In genomic region chr11:110093407-110094297, GRCh38 we compare ENCODE assay signal across 1 cellular context.
TF ChIP-seq lines count a peak whose summit lies in the region.

No MANE protein-coding gene starts in this region.

TF ChIP-seq in HepG2, 621 proteins besides CTCF, POLR2A, EP300 and RAD21 (continued from another document and continues in another):
- TF ChIP-seq CSRNP1 (CRISPR knock-in tag; IDR thresholded peaks at IDR 0.05) (no peak), SALL2 (CRISPR knock-in tag; IDR thresholded peaks at IDR 0.05) (no peak), ZNF18 (CRISPR knock-in tag; IDR thresholded peaks at IDR 0.05; ENCODE audit: insufficient replicate concordance) (no peak), KDM2A (CRISPR knock-in tag; IDR thresholded peaks at IDR 0.05; ENCODE audit: borderline replicate concordance, low read depth) (peak; percentile 55), ZNF329 (CRISPR knock-in tag; IDR thresholded peaks at IDR 0.05; ENCODE audit: low read depth) (no peak), ARNT2 (CRISPR knock-in tag; IDR thresholded peaks at IDR 0.05; ENCODE audit: low read depth) (no peak; the same call in 1 of the 2 replicates), ZNF570 (CRISPR knock-in tag; IDR thresholded peaks at IDR 0.05; ENCODE audit: borderline replicate concordance) (no peak), NFIC (IDR thresholded peaks at IDR 0.05; ENCODE audit: low read length) (no peak), RARA (CRISPR knock-in tag; IDR thresholded peaks at IDR 0.05) (no peak), GZF1 (CRISPR knock-in tag; IDR thresholded peaks at IDR 0.05) (no peak; the same call in 1 of the 2 replicates), ZNF644 (CRISPR knock-in tag; IDR thresholded peaks at IDR 0.05; ENCODE audit: low read depth) (no peak), ZMAT3 (CRISPR knock-in tag; conservative IDR thresholded peaks at IDR 0.05) (0 out of 2 replicates have a peak, but pooled peaks have one; percentile 47), CBX1 (IDR thresholded peaks at IDR 0.05; ENCODE audit: low read depth) (no peak), ATAD3A (CRISPR knock-in tag; IDR thresholded peaks at IDR 0.05) (no peak), ZNF260 (CRISPR knock-in tag; IDR thresholded peaks at IDR 0.05; ENCODE audit: borderline replicate concordance, low read depth) (no peak), MIER2 (CRISPR knock-in tag; IDR thresholded peaks at IDR 0.05) (no peak), ZNF232 (CRISPR knock-in tag; IDR thresholded peaks at IDR 0.05; ENCODE audit: borderline replicate concordance) (no peak), PCBP2 (optimal IDR thresholded peaks at IDR 0.05; ENCODE audit: low read depth, low read length, poor library complexity, severe bottlenecking) (no peak), KMT2B (CRISPR knock-in tag; IDR thresholded peaks at IDR 0.05) (peak; percentile 74; the same call in 1 of the 2 replicates), ZNF672 (CRISPR knock-in tag; IDR thresholded peaks at IDR 0.05) (no peak), ZBTB43 (CRISPR knock-in tag; conservative IDR thresholded peaks at IDR 0.05) (no peak), CHCHD3 (CRISPR knock-in tag; IDR thresholded peaks at IDR 0.05) (no peak), ZNF562 (CRISPR knock-in tag; IDR thresholded peaks at IDR 0.05; ENCODE audit: borderline replicate concordance) (no peak), SKI (IDR thresholded peaks at IDR 0.05; ENCODE audit: partially characterized antibody) (peak; percentile 1), XBP1 (CRISPR knock-in tag; IDR thresholded peaks at IDR 0.05) (no peak), FOXP1 (IDR thresholded peaks at IDR 0.05) (no peak), FOXP1 (CRISPR knock-in tag; IDR thresholded peaks at IDR 0.05) (no peak), PRMT3 (CRISPR knock-in tag; IDR thresholded peaks at IDR 0.05; ENCODE audit: borderline replicate concordance, low read depth) (no peak; the same call in 1 of the 2 replicates), GTF2F1 (IDR thresholded peaks at IDR 0.05; ENCODE audit: low read length) (no peak), ZNF451 (CRISPR knock-in tag; IDR thresholded peaks at IDR 0.05) (no peak), NR2F1 (CRISPR knock-in tag; IDR thresholded peaks at IDR 0.05) (no peak), ZNF737 (CRISPR knock-in tag; IDR thresholded peaks at IDR 0.05; ENCODE audit: borderline replicate concordance) (no peak), MBNL3 (CRISPR knock-in tag; conservative IDR thresholded peaks at IDR 0.05) (no peak), ZNF263 (CRISPR knock-in tag; IDR thresholded peaks at IDR 0.05) (peak; percentile 28; the same call in 1 of the 2 replicates), ETS1 (CRISPR knock-in tag; IDR thresholded peaks at IDR 0.05) (no peak), CAMTA2 (CRISPR knock-in tag; IDR thresholded peaks at IDR 0.05; ENCODE audit: borderline replicate concordance) (no peak), HMGXB3 (CRISPR knock-in tag; IDR thresholded peaks at IDR 0.05; ENCODE audit: borderline replicate concordance) (no peak), RBAK (CRISPR knock-in tag; IDR thresholded peaks at IDR 0.05) (no peak), CREBL2 (CRISPR knock-in tag; IDR thresholded peaks at IDR 0.05; ENCODE audit: borderline replicate concordance) (no peak; the same call in 1 of the 2 replicates), TCF7 (IDR thresholded peaks at IDR 0.05; ENCODE audit: low read depth) (no peak), ZNF354B (CRISPR knock-in tag; IDR thresholded peaks at IDR 0.05) (peak; percentile 50; the same call in 1 of the 2 replicates), SOX6 (IDR thresholded peaks at IDR 0.05) (no peak), SOX6 (CRISPR knock-in tag; IDR thresholded peaks at IDR 0.05) (no peak), ZIK1 (CRISPR knock-in tag; IDR thresholded peaks at IDR 0.05; ENCODE audit: borderline replicate concordance, low read depth) (no peak), DMAP1 (CRISPR knock-in tag; IDR thresholded peaks at IDR 0.05) (peak; percentile 67; the same call in 1 of the 2 replicates), POLR2AphosphoS2 (IDR thresholded peaks at IDR 0.05; ENCODE audit: low read depth, low read length) (no peak), ZNF207 (IDR thresholded peaks at IDR 0.05; ENCODE audit: borderline replicate concordance) (no peak), ZNF367 (CRISPR knock-in tag; IDR thresholded peaks at IDR 0.05; ENCODE audit: borderline replicate concordance) (no peak; the same call in 1 of the 2 replicates), NFIB (CRISPR knock-in tag; IDR thresholded peaks at IDR 0.05; ENCODE audit: borderline replicate concordance) (no peak)
- TF ChIP-seq, protein P1, sequence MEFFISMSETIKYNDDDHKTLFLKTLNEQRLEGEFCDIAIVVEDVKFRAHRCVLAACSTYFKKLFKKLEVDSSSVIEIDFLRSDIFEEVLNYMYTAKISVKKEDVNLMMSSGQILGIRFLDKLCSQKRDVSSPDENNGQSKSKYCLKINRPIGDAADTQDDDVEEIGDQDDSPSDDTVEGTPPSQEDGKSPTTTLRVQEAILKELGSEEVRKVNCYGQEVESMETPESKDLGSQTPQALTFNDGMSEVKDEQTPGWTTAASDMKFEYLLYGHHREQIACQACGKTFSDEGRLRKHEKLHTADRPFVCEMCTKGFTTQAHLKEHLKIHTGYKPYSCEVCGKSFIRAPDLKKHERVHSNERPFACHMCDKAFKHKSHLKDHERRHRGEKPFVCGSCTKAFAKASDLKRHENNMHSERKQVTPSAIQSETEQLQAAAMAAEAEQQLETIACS (CRISPR knock-in tag; IDR thresholded peaks at IDR 0.05): peak; percentile 75
- TF ChIP-seq, protein P2, sequence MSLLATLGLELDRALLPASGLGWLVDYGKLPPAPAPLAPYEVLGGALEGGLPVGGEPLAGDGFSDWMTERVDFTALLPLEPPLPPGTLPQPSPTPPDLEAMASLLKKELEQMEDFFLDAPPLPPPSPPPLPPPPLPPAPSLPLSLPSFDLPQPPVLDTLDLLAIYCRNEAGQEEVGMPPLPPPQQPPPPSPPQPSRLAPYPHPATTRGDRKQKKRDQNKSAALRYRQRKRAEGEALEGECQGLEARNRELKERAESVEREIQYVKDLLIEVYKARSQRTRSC (CRISPR knock-in tag; IDR thresholded peaks at IDR 0.05; ENCODE audit: low read depth): no peak
- TF ChIP-seq, protein P3, sequence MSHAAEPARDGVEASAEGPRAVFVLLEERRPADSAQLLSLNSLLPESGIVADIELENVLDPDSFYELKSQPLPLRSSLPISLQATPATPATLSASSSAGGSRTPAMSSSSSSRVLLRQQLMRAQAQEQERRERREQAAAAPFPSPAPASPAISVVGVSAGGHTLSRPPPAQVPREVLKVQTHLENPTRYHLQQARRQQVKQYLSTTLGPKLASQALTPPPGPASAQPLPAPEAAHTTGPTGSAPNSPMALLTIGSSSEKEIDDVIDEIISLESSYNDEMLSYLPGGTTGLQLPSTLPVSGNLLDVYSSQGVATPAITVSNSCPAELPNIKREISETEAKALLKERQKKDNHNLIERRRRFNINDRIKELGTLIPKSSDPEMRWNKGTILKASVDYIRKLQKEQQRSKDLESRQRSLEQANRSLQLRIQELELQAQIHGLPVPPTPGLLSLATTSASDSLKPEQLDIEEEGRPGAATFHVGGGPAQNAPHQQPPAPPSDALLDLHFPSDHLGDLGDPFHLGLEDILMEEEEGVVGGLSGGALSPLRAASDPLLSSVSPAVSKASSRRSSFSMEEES (CRISPR knock-in tag; IDR thresholded peaks at IDR 0.05): no peak
- TF ChIP-seq, protein P4, sequence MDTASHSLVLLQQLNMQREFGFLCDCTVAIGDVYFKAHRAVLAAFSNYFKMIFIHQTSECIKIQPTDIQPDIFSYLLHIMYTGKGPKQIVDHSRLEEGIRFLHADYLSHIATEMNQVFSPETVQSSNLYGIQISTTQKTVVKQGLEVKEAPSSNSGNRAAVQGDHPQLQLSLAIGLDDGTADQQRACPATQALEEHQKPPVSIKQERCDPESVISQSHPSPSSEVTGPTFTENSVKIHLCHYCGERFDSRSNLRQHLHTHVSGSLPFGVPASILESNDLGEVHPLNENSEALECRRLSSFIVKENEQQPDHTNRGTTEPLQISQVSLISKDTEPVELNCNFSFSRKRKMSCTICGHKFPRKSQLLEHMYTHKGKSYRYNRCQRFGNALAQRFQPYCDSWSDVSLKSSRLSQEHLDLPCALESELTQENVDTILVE (CRISPR knock-in tag; IDR thresholded peaks at IDR 0.05): no peak
- TF ChIP-seq, protein P5, sequence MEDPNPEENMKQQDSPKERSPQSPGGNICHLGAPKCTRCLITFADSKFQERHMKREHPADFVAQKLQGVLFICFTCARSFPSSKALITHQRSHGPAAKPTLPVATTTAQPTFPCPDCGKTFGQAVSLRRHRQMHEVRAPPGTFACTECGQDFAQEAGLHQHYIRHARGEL (CRISPR knock-in tag; IDR thresholded peaks at IDR 0.05): no peak
- TF ChIP-seq, protein P6, sequence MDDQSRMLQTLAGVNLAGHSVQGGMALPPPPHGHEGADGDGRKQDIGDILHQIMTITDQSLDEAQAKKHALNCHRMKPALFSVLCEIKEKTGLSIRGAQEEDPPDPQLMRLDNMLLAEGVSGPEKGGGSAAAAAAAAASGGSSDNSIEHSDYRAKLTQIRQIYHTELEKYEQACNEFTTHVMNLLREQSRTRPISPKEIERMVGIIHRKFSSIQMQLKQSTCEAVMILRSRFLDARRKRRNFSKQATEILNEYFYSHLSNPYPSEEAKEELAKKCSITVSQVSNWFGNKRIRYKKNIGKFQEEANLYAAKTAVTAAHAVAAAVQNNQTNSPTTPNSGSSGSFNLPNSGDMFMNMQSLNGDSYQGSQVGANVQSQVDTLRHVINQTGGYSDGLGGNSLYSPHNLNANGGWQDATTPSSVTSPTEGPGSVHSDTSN (CRISPR knock-in tag; IDR thresholded peaks at IDR 0.05; ENCODE audit: borderline replicate concordance): no peak
